Comparison of ENCODE assay signal across 20 cellular contexts in genomic region chr5:84370176-84370575, GRCh38. TPM values are rescaled to one million over a fixed set of nuclear protein-coding genes. Genes with fewer than 3 reads are reported as not detected.
DNase-seq lines count a peak whose midpoint lies in the region; ATAC-seq and TF ChIP-seq lines count a peak whose summit lies in the region.
"Had no signal": no experiment of that assay in that cellular context is flagged by ENCODE, and none has a peak within 500 bp of the region (broad histone marks: within the 10 kb centered on the region; RNA-seq: fewer than 3 reads in every experiment).

No MANE protein-coding gene starts in this region.

- no peaks in the 10 kb centered on the region for H3K36me3 ChIP-seq in colonic mucosa
- H3K36me3 ChIP-seq: MG63 had no signal

- ATAC-seq in GM21390 (IDR thresholded peaks at IDR 0.05; ENCODE audit: unreplicated experiment): no peak
- ATAC-seq: GM23338 had no signal

- peaks cover 10% of the 10 kb centered on the region for H3K9me3 Mint-ChIP-seq in osteocyte (ENCODE audit: unreplicated experiment)
- H3K9me3 Mint-ChIP-seq: GM23338 had no signal

- TF ChIP-seq CTCF in colonic mucosa (IDR thresholded peaks at IDR 0.05): no peak
- no peak for TF ChIP-seq CTCF in osteocyte (IDR thresholded peaks at IDR 0.05)

- H3K4me1 ChIP-seq in colonic mucosa: no peaks in the 10 kb centered on the region

- intact Hi-C loops in colonic mucosa (cut with DNase I): no loop called here

- peaks cover 12% of the 10 kb centered on the region for H3K36me3 Mint-ChIP-seq in osteocyte (ENCODE audit: unreplicated experiment)

- H3K4me3 Mint-ChIP-seq in osteocyte (ENCODE audit: unreplicated experiment): no peak overlapping the region
- H3K4me3 Mint-ChIP-seq: B cell, GM23338 had no signal

- H3K27me3 Mint-ChIP-seq in osteocyte (ENCODE audit: unreplicated experiment): no peaks in the 10 kb centered on the region
- H3K27me3 Mint-ChIP-seq: B cell had no signal

- DNase-seq in NCI-H1417 (lab: John Stamatoyannopoulos, UW): peak in 2 of 3 experiments; percentile 24 to 69
- DNase-seq in NCI-H1417 treated with DMSO at 0.1 percent for 48 hours (lab: John Stamatoyannopoulos, UW): no peak
- peak; percentile 14 for DNase-seq in NCI-H345 treated with DMSO at 0.1 percent for 48 hours (lab: John Stamatoyannopoulos, UW; ENCODE audit: unreplicated experiment)
- peak; percentile 23 for DNase-seq in colonic mucosa
- no peak for DNase-seq in osteocyte (ENCODE audit: extremely low spot score, unreplicated experiment)
- no peak for DNase-seq in glomerular visceral epithelial cell (ENCODE audit: extremely low spot score)
- DNase-seq: COR-L47, DMS 273 treated with DMSO at 0.1 percent for 48 hours, GDM1, HCEC 1CT, Kasumi-1, MG63, NCI-H1092 treated with DMSO at 0.1 percent for 48 hours, NCI-H187, NCI-H2107, NCI-H226, NCI-H82 had no signal

- no peaks in the 10 kb centered on the region for H3K9me3 ChIP-seq in colonic mucosa
- H3K9me3 ChIP-seq: MG63 had no signal

- no peak overlapping the region for H3K27ac ChIP-seq in colonic mucosa

- peaks cover 80% of the 10 kb centered on the region for H3K4me1 Mint-ChIP-seq in osteocyte (ENCODE audit: unreplicated experiment)
- H3K4me1 Mint-ChIP-seq: B cell had no signal

- H3K9ac ChIP-seq in colonic mucosa (ENCODE audit: low read depth in 2 of 2, low read length in 2 of 2): no peak overlapping the region

- no peaks in the 10 kb centered on the region for H3K27me3 ChIP-seq in colonic mucosa

- peak overlapping the region; percentile 31 for H3K27ac Mint-ChIP-seq in osteocyte (ENCODE audit: unreplicated experiment)
- H3K27ac Mint-ChIP-seq: B cell, GM23338 had no signal

- no peak overlapping the region for H3K4me3 ChIP-seq in colonic mucosa
- H3K4me3 ChIP-seq: GM23338, MG63 had no signal

RNA-seq across cellular contexts. Expression of gene EDIL3, which starts 14.5 kb away (rescaled TPM):
- total RNA-seq in colonic mucosa (10 to 100 TPM; 23.6 to 27.5 TPM), osteocyte (470 and 495 TPM in 2 replicates)
- total RNA-seq: B cell had no signal

Comparison
In these comparisons a context has a peak if more than half of its experiments do, and no peak if none do; other contexts are left out.
1. DNase-seq: peak in NCI-H1417 (2 of 3), NCI-H345 treated with DMSO at 0.1 percent for 48 hours (single experiment) and colonic mucosa (single experiment); none in NCI-H1417 treated with DMSO at 0.1 percent for 48 hours (single experiment), osteocyte (single experiment) and glomerular visceral epithelial cell (single experiment).
2. RNA of gene EDIL3, which starts 14.5 kb away (total RNA-seq): 470 to 495 TPM in osteocyte; 23.6 to 27.5 TPM in colonic mucosa; every median in the first group is over 10 times any median in the second.